6 cellular contexts compared by ENCODE assay signal in the genomic region with DNA sequence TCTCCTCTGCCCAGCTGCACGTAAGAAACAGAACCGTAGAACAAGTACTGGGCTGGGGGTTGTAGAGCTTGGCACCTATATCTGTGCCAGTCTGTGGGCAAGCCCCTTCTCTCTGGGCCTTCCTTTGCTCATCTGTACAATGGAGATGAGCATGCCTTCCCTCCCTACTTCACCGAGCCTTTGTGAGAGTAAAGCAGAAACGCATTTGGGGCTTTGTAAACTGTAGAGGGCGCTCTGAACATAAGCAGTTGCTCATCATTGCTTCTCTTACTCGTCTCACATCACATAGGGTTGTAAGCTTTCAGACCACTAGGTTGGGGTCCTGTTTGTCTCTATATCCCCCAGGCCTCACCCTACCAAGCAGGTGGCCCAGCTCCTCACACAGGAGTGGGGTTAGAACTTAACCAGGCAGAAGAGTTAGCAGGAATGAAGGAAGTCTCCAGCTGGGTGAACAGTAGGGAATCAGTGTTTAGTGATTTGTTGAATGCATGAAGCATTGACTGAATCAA. TPM values are rescaled to one million over a fixed set of nuclear protein-coding genes. Genes with fewer than 3 reads are reported as not detected.
DNase-seq lines count a peak whose midpoint lies in the region; ATAC-seq and TF ChIP-seq lines count a peak whose summit lies in the region.

No MANE protein-coding gene starts in this region.

- H3K36me3 ChIP-seq in cardiac muscle cell (no peaks in the 10 kb centered on the region), endodermal cell (ENCODE audit: control insufficient read depth, insufficient read depth, low read length) (peaks cover 5% of the 10 kb centered on the region)

- peaks cover 16% of the 10 kb centered on the region for H3K27me3 Mint-ChIP-seq in endodermal cell (ENCODE audit: insufficient read depth)
- peaks cover 58% of the 10 kb centered on the region for H3K27me3 Mint-ChIP-seq in stimulated activated naive CD8-positive, alpha-beta T cell treated with anti-CD3 and anti-CD28 coated beads, Interleukin-15, amount 100 ng/mL, for 72 hours

- DNase-seq in cardiac muscle cell (ENCODE audit: low read depth in 1 of 2, low spot score in 1 of 2) (peak; percentile 75 to 79), Right ventricle myocardium superior (no peak), NOMO-1 treated with dmso at 0.1 percent for 144 hours (lab: John Stamatoyannopoulos, UW; ENCODE audit: unreplicated experiment) (peak; percentile 54), endodermal cell (peak; percentile 89)
- peak; percentile 40 to 62 for DNase-seq in stimulated activated naive CD8-positive, alpha-beta T cell treated with anti-CD3 and anti-CD28 coated beads, Interleukin-15, amount 100 ng/mL, for 72 hours

- H3K9me3 ChIP-seq in cardiac muscle cell (ENCODE audit: low read depth), result no peaks in the 10 kb centered on the region
- no peaks in the 10 kb centered on the region for H3K9me3 ChIP-seq in endodermal cell (ENCODE audit: control insufficient read depth, low read length)

- no peak overlapping the region for H3K27ac Mint-ChIP-seq in endodermal cell
- H3K27ac Mint-ChIP-seq in stimulated activated naive CD8-positive, alpha-beta T cell treated with anti-CD3 and anti-CD28 coated beads, Interleukin-15, amount 100 ng/mL, for 72 hours, result no peak overlapping the region

- no peak overlapping the region for H3K4me3 Mint-ChIP-seq in endodermal cell
- H3K4me3 Mint-ChIP-seq in stimulated activated naive CD8-positive, alpha-beta T cell treated with anti-CD3 and anti-CD28 coated beads, Interleukin-15, amount 100 ng/mL, for 72 hours, result no peak overlapping the region

- intact Hi-C loops in Right ventricle myocardium superior (cut with DNase I), result no loop called here

- no peaks in the 10 kb centered on the region for H3K9me3 Mint-ChIP-seq in endodermal cell
- no peaks in the 10 kb centered on the region for H3K9me3 Mint-ChIP-seq in stimulated activated naive CD8-positive, alpha-beta T cell treated with anti-CD3 and anti-CD28 coated beads, Interleukin-15, amount 100 ng/mL, for 72 hours

- no peak overlapping the region for H3K9ac ChIP-seq in endodermal cell (ENCODE audit: extremely low read depth, low read length, poor library complexity, severe bottlenecking)

- 41 to 44% methylated on average over 6 of the region's 6 CpGs for WGBS in endodermal cell (ENCODE audit: insufficient coverage in 1 of 2, insufficient read length in 1 of 2), 2 experiments

- H3K27me3 ChIP-seq in cardiac muscle cell, result no peaks in the 10 kb centered on the region
- H3K27me3 ChIP-seq in endodermal cell (ENCODE audit: control insufficient read depth, insufficient read depth, low read length, poor library complexity, severe bottlenecking), result no peaks in the 10 kb centered on the region

- H3K4me3 ChIP-seq in cardiac muscle cell (no peak overlapping the region), endodermal cell (ENCODE audit: low read length) (no peak overlapping the region)

- H3K27ac ChIP-seq in cardiac muscle cell (no peak overlapping the region), endodermal cell (ENCODE audit: low read depth, low read length) (no peak overlapping the region)

- TF ChIP-seq CTCF in cardiac muscle cell (IDR thresholded peaks at IDR 0.05; ENCODE audit: low read depth, low read length) (peak; percentile 83), endodermal cell (conservative IDR thresholded peaks at IDR 0.05) (peak; percentile 85)

- H3K36me3 Mint-ChIP-seq in endodermal cell (ENCODE audit: low read depth), result peaks cover 1% of the 10 kb centered on the region

- H3K4me1 Mint-ChIP-seq in endodermal cell, result peaks cover 14% of the 10 kb centered on the region
- peaks cover 17% of the 10 kb centered on the region for H3K4me1 Mint-ChIP-seq in stimulated activated naive CD8-positive, alpha-beta T cell treated with anti-CD3 and anti-CD28 coated beads, Interleukin-15, amount 100 ng/mL, for 72 hours

- ATAC-seq in Right ventricle myocardium superior (ENCODE audit: poor library complexity) (no peak), HG02840 (IDR thresholded peaks at IDR 0.05; ENCODE audit: low FRiP score, unreplicated experiment) (no peak)
- peak; percentile 65 for ATAC-seq in stimulated activated naive CD8-positive, alpha-beta T cell treated with anti-CD3 and anti-CD28 coated beads, Interleukin-15, amount 100 ng/mL, for 72 hours

- H3K4me1 ChIP-seq in cardiac muscle cell (ENCODE audit: low read depth), result peaks cover 28% of the 10 kb centered on the region
- peaks cover 13% of the 10 kb centered on the region for H3K4me1 ChIP-seq in endodermal cell (ENCODE audit: control insufficient read depth, insufficient read depth, low read length)

RNA-seq across cellular contexts. Expression of a gene that starts 15.1 kb away (rescaled TPM):
- total RNA-seq in cardiac muscle cell (1.2 and 2.8 TPM in 2 replicates), Right ventricle myocardium superior (0.78 TPM), endodermal cell (10 to 100 TPM in 1 of 2 donors, 1 to 10 TPM in 1; 9.5 to 23.2 TPM)
- 2.0 and 2.5 TPM in 2 replicates for polyA plus RNA-seq in cardiac muscle cell
- 28.9 TPM for polyA plus RNA-seq in endodermal cell (2013, experiment 1 of 2)
- 28.6 TPM for polyA plus RNA-seq in endodermal cell (2013, experiment 2 of 2)

RNA-seq across cellular contexts. Expression of a gene that starts 19.8 kb away (rescaled TPM):
- 79.5 and 88.5 TPM in 2 replicates for total RNA-seq in cardiac muscle cell
- 146 and 156 TPM in 2 replicates for polyA plus RNA-seq in cardiac muscle cell
- 250 TPM for total RNA-seq in Right ventricle myocardium superior
- 10 to 100 TPM; 23.0 to 24.2 TPM for total RNA-seq in endodermal cell
- polyA plus RNA-seq in endodermal cell (2013, experiment 1 of 2), result 24.0 TPM
- 20.7 TPM for polyA plus RNA-seq in endodermal cell (2013, experiment 2 of 2)

RNA-seq across cellular contexts. Expression of a gene that starts 35.6 kb away (rescaled TPM):
- 45.6 and 59.4 TPM in 2 replicates for total RNA-seq in cardiac muscle cell
- polyA plus RNA-seq in cardiac muscle cell, result 6.0 and 6.2 TPM in 2 replicates
- 35.4 TPM for total RNA-seq in Right ventricle myocardium superior
- total RNA-seq in endodermal cell, result 10 to 100 TPM; 24.1 to 34.6 TPM
- 27.5 TPM for polyA plus RNA-seq in endodermal cell (2013, experiment 1 of 2)
- polyA plus RNA-seq in endodermal cell (2013, experiment 2 of 2), result 28.4 TPM

RNA-seq across cellular contexts. Expression of a gene that starts 50.9 kb away (rescaled TPM):
- total RNA-seq in cardiac muscle cell (57.5 and 63.3 TPM in 2 replicates), Right ventricle myocardium superior (135 TPM), endodermal cell (1 to 10 TPM in 1 of 2 donors, under 1 TPM in 1; 0.51 to 2.6 TPM)
- 69.9 and 90.6 TPM in 2 replicates for polyA plus RNA-seq in cardiac muscle cell
- 0.75 TPM for polyA plus RNA-seq in endodermal cell (2013, experiment 1 of 2)
- 0.46 TPM for polyA plus RNA-seq in endodermal cell (2013, experiment 2 of 2)

RNA-seq across cellular contexts. Expression of a gene that starts 59.0 kb away (rescaled TPM):
- total RNA-seq in cardiac muscle cell (40.6 and 41.9 TPM in 2 replicates), Right ventricle myocardium superior (12.6 TPM), endodermal cell (10 to 100 TPM; 16.6 to 21.7 TPM)
- polyA plus RNA-seq in cardiac muscle cell, result 20.5 and 32.7 TPM in 2 replicates
- polyA plus RNA-seq in endodermal cell (2013, experiment 1 of 2), result 12.1 TPM
- polyA plus RNA-seq in endodermal cell (2013, experiment 2 of 2), result 14.6 TPM
